16 cellular contexts compared by ENCODE assay signal in the genomic region with DNA sequence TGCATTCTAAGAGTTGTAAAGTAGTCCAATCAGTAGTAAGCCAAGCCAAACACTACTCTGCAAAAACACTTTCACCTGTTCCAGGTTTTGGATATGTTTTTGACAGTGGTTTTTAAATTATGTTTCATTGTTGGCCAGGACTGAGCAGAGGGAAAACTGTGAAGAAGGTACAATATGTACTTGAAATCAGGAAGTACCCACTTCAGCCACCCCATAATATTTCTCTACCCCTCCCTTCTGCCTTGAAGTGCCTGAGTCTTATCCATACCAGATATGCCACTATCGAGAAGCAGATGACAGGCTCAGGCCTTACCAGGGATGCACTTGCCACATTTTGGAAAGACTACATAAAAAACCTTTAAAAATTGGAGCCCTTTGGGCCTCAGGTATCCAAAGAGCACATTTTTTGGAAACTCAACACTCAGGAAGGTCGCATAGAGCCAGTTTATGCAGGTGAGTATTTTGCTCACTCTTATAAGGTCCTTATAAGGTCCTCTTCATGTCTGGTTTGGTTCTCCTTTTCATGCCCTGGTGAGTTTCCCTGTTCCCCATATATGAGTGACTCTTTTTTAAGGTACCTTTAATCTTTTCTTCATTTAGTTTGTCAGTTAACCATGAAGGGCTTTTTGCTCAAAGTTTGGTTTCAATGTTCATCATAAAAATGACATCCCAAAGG.
DNase-seq lines count a peak whose midpoint lies in the region; ATAC-seq and TF ChIP-seq lines count a peak whose summit lies in the region.
"Had no signal": no experiment of that assay in that cellular context is flagged by ENCODE, and none has a peak within 500 bp of the region (broad histone marks: within the 10 kb centered on the region; RNA-seq: fewer than 3 reads in every experiment).

No MANE protein-coding gene starts in this region.

- TF ChIP-seq CTCF in GM06990 (IDR thresholded peaks at IDR 0.05; ENCODE audit: insufficient read depth, low read length, poor library complexity, severe bottlenecking) (no peak), left lung (IDR thresholded peaks at IDR 0.05) (no peak)

- H3K27me3 ChIP-seq in GM06990 (replicated peaks; ENCODE audit: control insufficient read depth, insufficient read depth, low read length) (no peaks in the 10 kb centered on the region), left lung (no peaks in the 10 kb centered on the region), H7 (ENCODE audit: control insufficient read depth, insufficient read depth, low read length) (no peaks in the 10 kb centered on the region)
- H3K27me3 ChIP-seq: MG63 had no signal

- H3K27ac ChIP-seq in left lung, result no peak overlapping the region

- intact Hi-C loops in left lung (cut with DNase I), result no loop called here
- intact Hi-C loops in activated CD4-positive, alpha-beta T cell treated with anti-CD3 and anti-CD28 coated beads for 36 hours (cut with DNase I, micrococcal nuclease), result no loop called here

- H3K4me1 ChIP-seq in left lung, result no peaks in the 10 kb centered on the region

- peak; percentile 45 for ATAC-seq in GM21526 (IDR thresholded peaks at IDR 0.05; ENCODE audit: low FRiP score, unreplicated experiment)
- ATAC-seq in left lung, result peak; percentile 91
- no peak for ATAC-seq in activated CD4-positive, alpha-beta T cell treated with anti-CD3 and anti-CD28 coated beads for 36 hours
- no peak for ATAC-seq in stimulated activated naive CD8-positive, alpha-beta T cell treated with anti-CD3 and anti-CD28 coated beads, Interleukin-15, amount 100 ng/mL, for 72 hours
- ATAC-seq: PC-3, sciatic nerve had no signal

- no peaks in the 10 kb centered on the region for H3K9me3 ChIP-seq in left lung
- H3K9me3 ChIP-seq: MG63 had no signal

- H3K9me3 Mint-ChIP-seq in activated CD4-positive, alpha-beta T cell treated with anti-CD3 and anti-CD28 coated beads for 36 hours (ENCODE audit: low read depth), result no peaks in the 10 kb centered on the region
- no peaks in the 10 kb centered on the region for H3K9me3 Mint-ChIP-seq in stimulated activated naive CD8-positive, alpha-beta T cell treated with anti-CD3 and anti-CD28 coated beads, Interleukin-15, amount 100 ng/mL, for 72 hours

- H3K36me3 ChIP-seq in GM06990 (ENCODE audit: control insufficient read depth, insufficient read depth, low read length), result no peaks in the 10 kb centered on the region
- no peaks in the 10 kb centered on the region for H3K36me3 ChIP-seq in left lung
- no peaks in the 10 kb centered on the region for H3K36me3 ChIP-seq in H7 (replicated peaks; ENCODE audit: control insufficient read depth, insufficient read depth, low read length)
- H3K36me3 ChIP-seq: MG63 had no signal

- CTCF ChIA-PET in activated CD4-positive, alpha-beta T cell treated with anti-CD3 and anti-CD28 coated beads for 36 hours (lab: Charles Lee), result interaction anchor here (0.6 kb wide), 1 partner anchor 773 kb away, joined by 3 read pairs; no protein-coding TSS in a partner anchor

- no peak overlapping the region for H3K27ac Mint-ChIP-seq in activated CD4-positive, alpha-beta T cell treated with anti-CD3 and anti-CD28 coated beads for 36 hours
- no peak overlapping the region for H3K27ac Mint-ChIP-seq in stimulated activated naive CD8-positive, alpha-beta T cell treated with anti-CD3 and anti-CD28 coated beads, Interleukin-15, amount 100 ng/mL, for 72 hours

- peaks cover 3% of the 10 kb centered on the region for H3K4me1 Mint-ChIP-seq in activated CD4-positive, alpha-beta T cell treated with anti-CD3 and anti-CD28 coated beads for 36 hours
- H3K4me1 Mint-ChIP-seq in stimulated activated naive CD8-positive, alpha-beta T cell treated with anti-CD3 and anti-CD28 coated beads, Interleukin-15, amount 100 ng/mL, for 72 hours, result no peaks in the 10 kb centered on the region

- H3K27me3 Mint-ChIP-seq in activated CD4-positive, alpha-beta T cell treated with anti-CD3 and anti-CD28 coated beads for 36 hours, result no peaks in the 10 kb centered on the region
- no peaks in the 10 kb centered on the region for H3K27me3 Mint-ChIP-seq in stimulated activated naive CD8-positive, alpha-beta T cell treated with anti-CD3 and anti-CD28 coated beads, Interleukin-15, amount 100 ng/mL, for 72 hours

- POLR2A ChIA-PET in activated CD4-positive, alpha-beta T cell treated with anti-CD3 and anti-CD28 coated beads for 36 hours (lab: Charles Lee), result no interaction called here

- no peaks in the 10 kb centered on the region for H3K36me3 Mint-ChIP-seq in activated CD4-positive, alpha-beta T cell treated with anti-CD3 and anti-CD28 coated beads for 36 hours (ENCODE audit: low read depth)

- DNase-seq in GM06990 (ENCODE audit: extremely low read depth, insufficient read length) (peak; percentile 15), NCI-H2029 treated with DMSO at 0.1 percent for 48 hours (lab: John Stamatoyannopoulos, UW) (peak; percentile 85), left lung (no peak), H7 (no peak)
- no peak for DNase-seq in activated T-cell treated with anti-CD3 and anti-CD28 coated beads, Interleukin-2, amount 50 U/mL, for 1 hour
- no peak for DNase-seq in activated CD4-positive, alpha-beta T cell treated with anti-CD3 and anti-CD28 coated beads for 36 hours
- no peak for DNase-seq in stimulated activated naive CD8-positive, alpha-beta T cell treated with anti-CD3 and anti-CD28 coated beads, Interleukin-15, amount 100 ng/mL, for 72 hours
- DNase-seq: activated CD4-positive, alpha-beta T cell treated with anti-CD3 and anti-CD28 coated beads for 48 hours; activated naive CD4-positive, alpha-beta T cell treated with Interleukin-2 at 50 U/mL for 16 hours; hypothalamus; MG63; NCI-H446; PC-3; stimulated activated CD4-positive, alpha-beta T cell treated with anti-CD3 and anti-CD28 coated beads, Interleukin-2, amount 100 ng/mL, for 24 hours had no signal

- no peak overlapping the region for H3K4me3 ChIP-seq in GM06990 (replicated peaks; ENCODE audit: low read depth, low read length)
- H3K4me3 ChIP-seq in left lung, result peak overlapping the region in 1 of 2 donors; percentile 1
- H3K4me3 ChIP-seq in H7 (ENCODE audit: insufficient read depth, low read depth, low read length), result no peak overlapping the region
- H3K4me3 ChIP-seq: MG63 had no signal

- no peak overlapping the region for H3K4me3 Mint-ChIP-seq in activated CD4-positive, alpha-beta T cell treated with anti-CD3 and anti-CD28 coated beads for 36 hours
- no peak overlapping the region for H3K4me3 Mint-ChIP-seq in stimulated activated naive CD8-positive, alpha-beta T cell treated with anti-CD3 and anti-CD28 coated beads, Interleukin-15, amount 100 ng/mL, for 72 hours

Comparison
In these comparisons a context has a peak if more than half of its experiments do, and no peak if none do; other contexts are left out.
1. DNase-seq: peak in GM06990 (single experiment) and NCI-H2029 treated with DMSO at 0.1 percent for 48 hours (single experiment); none in left lung (0 of 2), activated T-cell treated with anti-CD3 and anti-CD28 coated beads, Interleukin-2, amount 50 U/mL, for 1 hour (single experiment), H7 (single experiment), activated CD4-positive, alpha-beta T cell treated with anti-CD3 and anti-CD28 coated beads for 36 hours (single experiment) and stimulated activated naive CD8-positive, alpha-beta T cell treated with anti-CD3 and anti-CD28 coated beads, Interleukin-15, amount 100 ng/mL, for 72 hours (0 of 2).
2. ATAC-seq: peak in GM21526 (single experiment) and left lung (single experiment); none in activated CD4-positive, alpha-beta T cell treated with anti-CD3 and anti-CD28 coated beads for 36 hours (single experiment) and stimulated activated naive CD8-positive, alpha-beta T cell treated with anti-CD3 and anti-CD28 coated beads, Interleukin-15, amount 100 ng/mL, for 72 hours (single experiment).